In the genomic region with DNA sequence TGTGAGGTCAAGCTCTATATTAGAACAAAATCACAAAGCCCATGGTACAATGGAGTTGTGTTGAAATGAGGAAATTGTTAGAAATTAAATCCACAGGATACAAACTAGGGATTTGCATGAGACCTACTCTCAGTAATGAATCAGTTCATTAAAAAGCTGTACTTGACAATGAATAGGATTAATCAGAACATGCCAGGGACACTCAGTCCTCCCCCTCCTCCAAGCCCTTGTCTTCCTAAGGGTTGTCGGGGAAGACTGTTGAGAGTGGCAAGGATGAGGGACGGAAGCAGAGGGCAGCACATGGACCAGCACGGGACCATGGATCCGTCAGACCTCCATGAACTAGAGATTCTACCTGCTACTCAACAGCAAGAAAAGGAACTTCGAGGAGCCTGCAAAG, we compare ENCODE assay signal across 22 cellular contexts.
"Had no signal": no experiment of that assay in that cellular context is flagged by ENCODE, and none has a peak within 500 bp of the region (broad histone marks: within the 10 kb centered on the region; RNA-seq: fewer than 3 reads in every experiment).

No MANE protein-coding gene starts in this region.

- H3K36me3 ChIP-seq: gastrocnemius medialis, heart left ventricle, left ventricle myocardium inferior, neural progenitor cell, prostate gland, right atrium auricular region, tibial nerve had no signal

- H3K9ac ChIP-seq: neural progenitor cell had no signal

- H3K27me3 ChIP-seq: body of pancreas, gastrocnemius medialis, heart left ventricle, neural progenitor cell, right atrium auricular region, tibial nerve had no signal

- H3K9me3 ChIP-seq: body of pancreas, gastrocnemius medialis, heart left ventricle, left ventricle myocardium inferior, prostate gland, right atrium auricular region, tibial nerve had no signal

- H3K4me3 Mint-ChIP-seq: activated naive CD8-positive, alpha-beta T cell; activated T-helper 1 cell treated with anti-CD3 and anti-CD28 coated beads, Interleukin-12 subunit alpha, Interleukin-12 subunit beta, Interleukin-2, Interleukin-4 antibody, amounts not matched to agents 30 ng/mL and 10 ng/mL and 1 ng/mL, durations not matched to agents 14 hours and 24 hours and 36 hours; memory B cell; naive thymus-derived CD4-positive, alpha-beta T cell; neural progenitor cell had no signal

- H3K27ac Mint-ChIP-seq: activated naive CD8-positive, alpha-beta T cell; activated T-helper 1 cell treated with anti-CD3 and anti-CD28 coated beads, Interleukin-12 subunit alpha, Interleukin-12 subunit beta, Interleukin-2, Interleukin-4 antibody, amounts not matched to agents 30 ng/mL and 10 ng/mL and 1 ng/mL, durations not matched to agents 14 hours and 24 hours and 36 hours; memory B cell; neural progenitor cell had no signal

- H3K4me3 ChIP-seq: body of pancreas, gastrocnemius medialis, heart left ventricle, left ventricle myocardium inferior, neural progenitor cell, prostate gland, right atrium auricular region, tibial nerve had no signal

- H3K36me3 Mint-ChIP-seq: activated naive CD8-positive, alpha-beta T cell; memory B cell had no signal

- DNase-seq: activated CD4-positive, alpha-beta T cell treated with anti-CD3 and anti-CD28 coated beads, Interleukin-2, amount 50 U/mL, for 4 hours; activated CD4-positive, CD25-positive, alpha-beta regulatory T cell treated with anti-CD3 and anti-CD28 coated beads, Interleukin-2, amount 50 U/mL, for 72 hours; activated gamma-delta T cell treated with Interleukin-2 at 50 U/mL for 16 hours; amniotic stem cell; body of pancreas; gastrocnemius medialis; heart left ventricle; kidney glomerular epithelial cell; left ventricle myocardium inferior; naive thymus-derived CD4-positive, alpha-beta T cell; stimulated activated naive CD8-positive, alpha-beta T cell treated with anti-CD3 and anti-CD28 coated beads, Interleukin-15, Interleukin-2, amounts not matched to agents 100 U/mL and 50 U/mL, for 24 hours; T-helper 1 cell; T-helper 9 cell had no signal

- H3K27ac ChIP-seq: body of pancreas, gastrocnemius medialis, heart left ventricle, left ventricle myocardium inferior, neural progenitor cell, prostate gland, right atrium auricular region, tibial nerve, VCaP had no signal

- H2AFZ ChIP-seq: neural progenitor cell had no signal

- H3K4me2 ChIP-seq: neural progenitor cell had no signal

- FAIRE-seq: urothelium cell line had no signal

- H3K9me3 Mint-ChIP-seq: activated T-helper 1 cell treated with anti-CD3 and anti-CD28 coated beads, Interleukin-12 subunit alpha, Interleukin-12 subunit beta, Interleukin-2, Interleukin-4 antibody, amounts not matched to agents 30 ng/mL and 10 ng/mL and 1 ng/mL, durations not matched to agents 14 hours and 24 hours and 36 hours; memory B cell had no signal
